1 cellular context compared by ENCODE assay signal in the genomic region with DNA sequence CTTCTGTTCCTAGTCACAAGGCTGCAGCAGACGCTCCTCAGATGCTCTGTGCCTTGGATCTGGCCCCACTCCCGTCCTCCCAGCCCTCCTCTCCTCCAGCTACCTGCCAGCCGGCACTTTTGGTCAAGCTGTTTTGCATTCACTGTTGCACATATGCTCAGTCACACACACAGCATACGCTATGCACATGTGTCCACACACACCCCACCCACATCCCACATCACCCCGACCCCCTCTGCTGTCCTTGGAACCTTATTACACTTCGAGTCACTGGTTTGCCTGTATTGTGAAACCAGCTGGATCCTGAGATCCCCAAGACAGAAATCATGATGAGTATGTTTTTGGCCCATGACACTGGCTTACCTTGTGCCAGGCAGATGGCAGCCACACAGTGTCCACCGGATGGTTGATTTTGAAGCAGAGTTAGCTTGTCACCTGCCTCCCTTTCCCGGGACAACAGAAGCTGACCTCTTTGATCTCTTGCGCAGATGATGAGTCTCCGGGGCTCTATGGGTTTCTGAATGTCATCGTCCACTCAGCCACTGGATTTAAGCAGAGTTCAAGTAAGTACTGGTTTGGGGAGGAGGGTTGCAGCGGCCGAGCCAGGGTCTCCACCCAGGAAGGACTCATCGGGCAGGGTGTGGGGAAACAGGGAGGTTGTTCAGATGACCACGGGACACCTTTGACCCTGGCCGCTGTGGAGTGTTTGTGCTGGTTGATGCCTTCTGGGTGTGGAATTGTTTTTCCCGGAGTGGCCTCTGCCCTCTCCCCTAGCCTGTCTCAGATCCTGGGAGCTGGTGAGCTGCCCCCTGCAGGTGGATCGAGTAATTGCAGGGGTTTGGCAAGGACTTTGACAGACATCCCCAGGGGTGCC.
TF ChIP-seq lines count a peak whose summit lies in the region.

No MANE protein-coding gene starts in this region.

TF ChIP-seq in HepG2, 621 proteins besides CTCF, POLR2A, EP300 and RAD21 (continued from another document and continues in another):
- TF ChIP-seq, protein P1, sequence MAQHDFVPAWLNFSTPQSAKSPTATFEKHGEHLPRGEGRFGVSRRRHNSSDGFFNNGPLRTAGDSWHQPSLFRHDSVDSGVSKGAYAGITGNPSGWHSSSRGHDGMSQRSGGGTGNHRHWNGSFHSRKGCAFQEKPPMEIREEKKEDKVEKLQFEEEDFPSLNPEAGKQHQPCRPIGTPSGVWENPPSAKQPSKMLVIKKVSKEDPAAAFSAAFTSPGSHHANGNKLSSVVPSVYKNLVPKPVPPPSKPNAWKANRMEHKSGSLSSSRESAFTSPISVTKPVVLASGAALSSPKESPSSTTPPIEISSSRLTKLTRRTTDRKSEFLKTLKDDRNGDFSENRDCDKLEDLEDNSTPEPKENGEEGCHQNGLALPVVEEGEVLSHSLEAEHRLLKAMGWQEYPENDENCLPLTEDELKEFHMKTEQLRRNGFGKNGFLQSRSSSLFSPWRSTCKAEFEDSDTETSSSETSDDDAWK (CRISPR knock-in tag; IDR thresholded peaks at IDR 0.05) = no peak
- TF ChIP-seq HNRNPH1 (optimal IDR thresholded peaks at IDR 0.05; ENCODE audit: low read depth, low read length) = no peak
- TF ChIP-seq ZNF432 (CRISPR knock-in tag; IDR thresholded peaks at IDR 0.05; ENCODE audit: borderline replicate concordance) = no peak
- no peak for TF ChIP-seq ZEB1 (IDR thresholded peaks at IDR 0.05; ENCODE audit: insufficient replicate concordance, low read depth)
- no peak for TF ChIP-seq ZNF644 (CRISPR knock-in tag; IDR thresholded peaks at IDR 0.05; ENCODE audit: low read depth)
- no peak; the same call in 1 of the 2 replicates for TF ChIP-seq ZNF788 (CRISPR knock-in tag; IDR thresholded peaks at IDR 0.05; ENCODE audit: borderline replicate concordance)
- TF ChIP-seq MYNN (CRISPR knock-in tag; IDR thresholded peaks at IDR 0.05; ENCODE audit: low read depth) = no peak
- no peak for TF ChIP-seq SNRNP70 (IDR thresholded peaks at IDR 0.05; ENCODE audit: low read depth, low read length)
- TF ChIP-seq ZBTB8A (CRISPR knock-in tag; IDR thresholded peaks at IDR 0.05; ENCODE audit: borderline replicate concordance, low read depth) = no peak
- no peak for TF ChIP-seq ZNF33A (CRISPR knock-in tag; IDR thresholded peaks at IDR 0.05; ENCODE audit: borderline replicate concordance)
- TF ChIP-seq, protein P2, sequence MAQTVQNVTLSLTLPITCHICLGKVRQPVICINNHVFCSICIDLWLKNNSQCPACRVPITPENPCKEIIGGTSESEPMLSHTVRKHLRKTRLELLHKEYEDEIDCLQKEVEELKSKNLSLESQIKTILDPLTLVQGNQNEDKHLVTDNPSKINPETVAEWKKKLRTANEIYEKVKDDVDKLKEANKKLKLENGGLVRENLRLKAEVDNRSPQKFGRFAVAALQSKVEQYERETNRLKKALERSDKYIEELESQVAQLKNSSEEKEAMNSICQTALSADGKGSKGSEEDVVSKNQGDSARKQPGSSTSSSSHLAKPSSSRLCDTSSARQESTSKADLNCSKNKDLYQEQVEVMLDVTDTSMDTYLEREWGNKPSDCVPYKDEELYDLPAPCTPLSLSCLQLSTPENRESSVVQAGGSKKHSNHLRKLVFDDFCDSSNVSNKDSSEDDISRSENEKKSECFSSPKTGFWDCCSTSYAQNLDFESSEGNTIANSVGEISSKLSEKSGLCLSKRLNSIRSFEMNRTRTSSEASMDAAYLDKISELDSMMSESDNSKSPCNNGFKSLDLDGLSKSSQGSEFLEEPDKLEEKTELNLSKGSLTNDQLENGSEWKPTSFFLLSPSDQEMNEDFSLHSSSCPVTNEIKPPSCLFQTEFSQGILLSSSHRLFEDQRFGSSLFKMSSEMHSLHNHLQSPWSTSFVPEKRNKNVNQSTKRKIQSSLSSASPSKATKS (CRISPR knock-in tag; IDR thresholded peaks at IDR 0.05) = no peak
- TF ChIP-seq ZBTB21 (CRISPR knock-in tag; IDR thresholded peaks at IDR 0.05) = no peak
- no peak for TF ChIP-seq HIVEP1 (CRISPR knock-in tag; IDR thresholded peaks at IDR 0.05)
- TF ChIP-seq, protein P3, sequence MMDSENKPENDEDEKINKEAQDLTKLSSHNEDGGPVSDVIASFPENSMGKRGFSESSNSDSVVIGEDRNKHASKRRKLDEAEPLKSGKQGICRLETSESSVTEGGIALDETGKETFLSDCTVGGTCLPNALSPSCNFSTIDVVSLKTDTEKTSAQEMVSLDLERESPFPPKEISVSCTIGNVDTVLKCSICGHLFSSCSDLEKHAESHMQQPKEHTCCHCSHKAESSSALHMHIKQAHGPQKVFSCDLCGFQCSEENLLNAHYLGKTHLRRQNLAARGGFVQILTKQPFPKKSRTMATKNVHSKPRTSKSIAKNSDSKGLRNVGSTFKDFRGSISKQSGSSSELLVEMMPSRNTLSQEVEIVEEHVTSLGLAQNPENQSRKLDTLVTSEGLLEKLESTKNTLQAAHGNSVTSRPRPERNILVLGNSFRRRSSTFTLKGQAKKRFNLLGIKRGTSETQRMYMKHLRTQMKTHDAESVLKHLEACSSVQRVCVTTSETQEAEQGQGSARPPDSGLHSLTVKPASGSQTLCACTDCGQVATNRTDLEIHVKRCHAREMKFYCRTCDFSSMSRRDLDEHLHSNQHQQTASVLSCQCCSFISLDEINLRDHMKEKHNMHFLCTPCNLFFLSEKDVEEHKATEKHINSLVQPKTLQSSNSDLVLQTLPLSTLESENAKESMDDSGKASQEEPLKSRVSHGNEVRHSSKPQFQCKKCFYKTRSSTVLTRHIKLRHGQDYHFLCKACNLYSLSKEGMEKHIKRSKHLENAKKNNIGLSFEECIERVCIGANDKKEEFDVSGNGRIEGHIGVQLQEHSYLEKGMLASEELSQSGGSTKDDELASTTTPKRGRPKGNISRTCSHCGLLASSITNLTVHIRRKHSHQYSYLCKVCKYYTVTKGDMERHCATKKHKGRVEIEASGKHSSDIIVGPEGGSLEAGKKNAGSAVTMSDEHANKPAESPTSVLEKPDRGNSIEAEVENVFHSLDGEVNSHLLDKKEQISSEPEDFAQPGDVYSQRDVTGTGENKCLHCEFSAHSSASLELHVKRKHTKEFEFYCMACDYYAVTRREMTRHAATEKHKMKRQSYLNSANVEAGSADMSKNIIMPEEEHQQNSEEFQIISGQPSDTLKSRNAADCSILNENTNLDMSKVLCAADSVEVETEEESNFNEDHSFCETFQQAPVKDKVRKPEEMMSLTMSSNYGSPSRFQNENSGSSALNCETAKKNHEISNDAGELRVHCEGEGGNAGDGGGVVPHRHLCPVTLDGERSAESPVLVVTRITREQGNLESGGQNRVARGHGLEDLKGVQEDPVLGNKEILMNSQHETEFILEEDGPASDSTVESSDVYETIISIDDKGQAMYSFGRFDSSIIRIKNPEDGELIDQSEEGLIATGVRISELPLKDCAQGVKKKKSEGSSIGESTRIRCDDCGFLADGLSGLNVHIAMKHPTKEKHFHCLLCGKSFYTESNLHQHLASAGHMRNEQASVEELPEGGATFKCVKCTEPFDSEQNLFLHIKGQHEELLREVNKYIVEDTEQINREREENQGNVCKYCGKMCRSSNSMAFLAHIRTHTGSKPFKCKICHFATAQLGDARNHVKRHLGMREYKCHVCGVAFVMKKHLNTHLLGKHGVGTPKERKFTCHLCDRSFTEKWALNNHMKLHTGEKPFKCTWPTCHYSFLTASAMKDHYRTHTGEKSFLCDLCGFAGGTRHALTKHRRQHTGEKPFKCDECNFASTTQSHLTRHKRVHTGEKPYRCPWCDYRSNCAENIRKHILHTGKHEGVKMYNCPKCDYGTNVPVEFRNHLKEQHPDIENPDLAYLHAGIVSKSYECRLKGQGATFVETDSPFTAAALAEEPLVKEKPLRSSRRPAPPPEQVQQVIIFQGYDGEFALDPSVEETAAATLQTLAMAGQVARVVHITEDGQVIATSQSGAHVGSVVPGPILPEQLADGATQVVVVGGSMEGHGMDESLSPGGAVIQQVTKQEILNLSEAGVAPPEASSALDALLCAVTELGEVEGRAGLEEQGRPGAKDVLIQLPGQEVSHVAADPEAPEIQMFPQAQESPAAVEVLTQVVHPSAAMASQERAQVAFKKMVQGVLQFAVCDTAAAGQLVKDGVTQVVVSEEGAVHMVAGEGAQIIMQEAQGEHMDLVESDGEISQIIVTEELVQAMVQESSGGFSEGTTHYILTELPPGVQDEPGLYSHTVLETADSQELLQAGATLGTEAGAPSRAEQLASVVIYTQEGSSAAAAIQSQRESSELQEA (CRISPR knock-in tag; IDR thresholded peaks at IDR 0.05; ENCODE audit: not compliant biosample characterization) = no peak
- TF ChIP-seq, protein P4, sequence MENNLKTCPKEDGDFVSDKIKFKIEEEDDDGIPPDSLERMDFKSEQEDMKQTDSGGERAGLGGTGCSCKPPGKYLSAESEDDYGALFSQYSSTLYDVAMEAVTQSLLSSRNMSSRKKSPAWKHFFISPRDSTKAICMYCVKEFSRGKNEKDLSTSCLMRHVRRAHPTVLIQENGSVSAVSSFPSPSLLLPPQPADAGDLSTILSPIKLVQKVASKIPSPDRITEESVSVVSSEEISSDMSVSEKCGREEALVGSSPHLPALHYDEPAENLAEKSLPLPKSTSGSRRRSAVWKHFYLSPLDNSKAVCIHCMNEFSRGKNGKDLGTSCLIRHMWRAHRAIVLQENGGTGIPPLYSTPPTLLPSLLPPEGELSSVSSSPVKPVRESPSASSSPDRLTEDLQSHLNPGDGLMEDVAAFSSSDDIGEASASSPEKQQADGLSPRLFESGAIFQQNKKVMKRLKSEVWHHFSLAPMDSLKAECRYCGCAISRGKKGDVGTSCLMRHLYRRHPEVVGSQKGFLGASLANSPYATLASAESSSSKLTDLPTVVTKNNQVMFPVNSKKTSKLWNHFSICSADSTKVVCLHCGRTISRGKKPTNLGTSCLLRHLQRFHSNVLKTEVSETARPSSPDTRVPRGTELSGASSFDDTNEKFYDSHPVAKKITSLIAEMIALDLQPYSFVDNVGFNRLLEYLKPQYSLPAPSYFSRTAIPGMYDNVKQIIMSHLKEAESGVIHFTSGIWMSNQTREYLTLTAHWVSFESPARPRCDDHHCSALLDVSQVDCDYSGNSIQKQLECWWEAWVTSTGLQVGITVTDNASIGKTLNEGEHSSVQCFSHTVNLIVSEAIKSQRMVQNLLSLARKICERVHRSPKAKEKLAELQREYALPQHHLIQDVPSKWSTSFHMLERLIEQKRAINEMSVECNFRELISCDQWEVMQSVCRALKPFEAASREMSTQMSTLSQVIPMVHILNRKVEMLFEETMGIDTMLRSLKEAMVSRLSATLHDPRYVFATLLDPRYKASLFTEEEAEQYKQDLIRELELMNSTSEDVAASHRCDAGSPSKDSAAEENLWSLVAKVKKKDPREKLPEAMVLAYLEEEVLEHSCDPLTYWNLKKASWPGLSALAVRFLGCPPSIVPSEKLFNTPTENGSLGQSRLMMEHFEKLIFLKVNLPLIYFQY (CRISPR knock-in tag; IDR thresholded peaks at IDR 0.05; ENCODE audit: borderline replicate concordance) = no peak
- no peak for TF ChIP-seq KAT2B (IDR thresholded peaks at IDR 0.05; ENCODE audit: borderline replicate concordance, low read depth, low read length)
- TF ChIP-seq ZFP36L1 (CRISPR knock-in tag; IDR thresholded peaks at IDR 0.05) = no peak
- no peak for TF ChIP-seq NCOA2 (CRISPR knock-in tag; IDR thresholded peaks at IDR 0.05)
- TF ChIP-seq, protein P5, sequence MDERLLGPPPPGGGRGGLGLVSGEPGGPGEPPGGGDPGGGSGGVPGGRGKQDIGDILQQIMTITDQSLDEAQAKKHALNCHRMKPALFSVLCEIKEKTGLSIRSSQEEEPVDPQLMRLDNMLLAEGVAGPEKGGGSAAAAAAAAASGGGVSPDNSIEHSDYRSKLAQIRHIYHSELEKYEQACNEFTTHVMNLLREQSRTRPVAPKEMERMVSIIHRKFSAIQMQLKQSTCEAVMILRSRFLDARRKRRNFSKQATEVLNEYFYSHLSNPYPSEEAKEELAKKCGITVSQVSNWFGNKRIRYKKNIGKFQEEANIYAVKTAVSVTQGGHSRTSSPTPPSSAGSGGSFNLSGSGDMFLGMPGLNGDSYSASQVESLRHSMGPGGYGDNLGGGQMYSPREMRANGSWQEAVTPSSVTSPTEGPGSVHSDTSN (CRISPR knock-in tag; IDR thresholded peaks at IDR 0.05) = no peak
- no peak for TF ChIP-seq RFX1 (IDR thresholded peaks at IDR 0.05)
- no peak for TF ChIP-seq ZNF121 (CRISPR knock-in tag; IDR thresholded peaks at IDR 0.05)
- no peak for TF ChIP-seq ZSCAN22 (CRISPR knock-in tag; IDR thresholded peaks at IDR 0.05)
- TF ChIP-seq, protein P6, sequence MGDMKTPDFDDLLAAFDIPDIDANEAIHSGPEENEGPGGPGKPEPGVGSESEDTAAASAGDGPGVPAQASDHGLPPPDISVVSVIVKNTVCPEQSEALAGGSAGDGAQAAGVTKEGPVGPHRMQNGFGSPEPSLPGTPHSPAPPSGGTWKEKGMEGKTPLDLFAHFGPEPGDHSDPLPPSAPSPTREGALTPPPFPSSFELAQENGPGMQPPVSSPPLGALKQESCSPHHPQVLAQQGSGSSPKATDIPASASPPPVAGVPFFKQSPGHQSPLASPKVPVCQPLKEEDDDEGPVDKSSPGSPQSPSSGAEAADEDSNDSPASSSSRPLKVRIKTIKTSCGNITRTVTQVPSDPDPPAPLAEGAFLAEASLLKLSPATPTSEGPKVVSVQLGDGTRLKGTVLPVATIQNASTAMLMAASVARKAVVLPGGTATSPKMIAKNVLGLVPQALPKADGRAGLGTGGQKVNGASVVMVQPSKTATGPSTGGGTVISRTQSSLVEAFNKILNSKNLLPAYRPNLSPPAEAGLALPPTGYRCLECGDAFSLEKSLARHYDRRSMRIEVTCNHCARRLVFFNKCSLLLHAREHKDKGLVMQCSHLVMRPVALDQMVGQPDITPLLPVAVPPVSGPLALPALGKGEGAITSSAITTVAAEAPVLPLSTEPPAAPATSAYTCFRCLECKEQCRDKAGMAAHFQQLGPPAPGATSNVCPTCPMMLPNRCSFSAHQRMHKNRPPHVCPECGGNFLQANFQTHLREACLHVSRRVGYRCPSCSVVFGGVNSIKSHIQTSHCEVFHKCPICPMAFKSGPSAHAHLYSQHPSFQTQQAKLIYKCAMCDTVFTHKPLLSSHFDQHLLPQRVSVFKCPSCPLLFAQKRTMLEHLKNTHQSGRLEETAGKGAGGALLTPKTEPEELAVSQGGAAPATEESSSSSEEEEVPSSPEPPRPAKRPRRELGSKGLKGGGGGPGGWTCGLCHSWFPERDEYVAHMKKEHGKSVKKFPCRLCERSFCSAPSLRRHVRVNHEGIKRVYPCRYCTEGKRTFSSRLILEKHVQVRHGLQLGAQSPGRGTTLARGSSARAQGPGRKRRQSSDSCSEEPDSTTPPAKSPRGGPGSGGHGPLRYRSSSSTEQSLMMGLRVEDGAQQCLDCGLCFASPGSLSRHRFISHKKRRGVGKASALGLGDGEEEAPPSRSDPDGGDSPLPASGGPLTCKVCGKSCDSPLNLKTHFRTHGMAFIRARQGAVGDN (CRISPR knock-in tag; IDR thresholded peaks at IDR 0.05) = peak; percentile 86
- TF ChIP-seq ZC3H4 (CRISPR knock-in tag; IDR thresholded peaks at IDR 0.05; ENCODE audit: borderline replicate concordance) = no peak
- TF ChIP-seq FOXO1 (CRISPR knock-in tag; IDR thresholded peaks at IDR 0.05) = peak; percentile 69
- TF ChIP-seq, protein P7, sequence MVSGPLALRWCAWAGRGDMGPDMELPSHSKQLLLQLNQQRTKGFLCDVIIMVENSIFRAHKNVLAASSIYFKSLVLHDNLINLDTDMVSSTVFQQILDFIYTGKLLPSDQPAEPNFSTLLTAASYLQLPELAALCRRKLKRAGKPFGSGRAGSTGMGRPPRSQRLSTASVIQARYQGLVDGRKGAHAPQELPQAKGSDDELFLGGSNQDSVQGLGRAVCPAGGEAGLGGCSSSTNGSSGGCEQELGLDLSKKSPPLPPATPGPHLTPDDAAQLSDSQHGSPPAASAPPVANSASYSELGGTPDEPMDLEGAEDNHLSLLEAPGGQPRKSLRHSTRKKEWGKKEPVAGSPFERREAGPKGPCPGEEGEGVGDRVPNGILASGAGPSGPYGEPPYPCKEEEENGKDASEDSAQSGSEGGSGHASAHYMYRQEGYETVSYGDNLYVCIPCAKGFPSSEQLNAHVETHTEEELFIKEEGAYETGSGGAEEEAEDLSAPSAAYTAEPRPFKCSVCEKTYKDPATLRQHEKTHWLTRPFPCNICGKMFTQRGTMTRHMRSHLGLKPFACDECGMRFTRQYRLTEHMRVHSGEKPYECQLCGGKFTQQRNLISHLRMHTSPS (CRISPR knock-in tag; IDR thresholded peaks at IDR 0.05; ENCODE audit: low read depth) = peak; percentile 18; the same call in 1 of the 2 replicates
- TF ChIP-seq HOXA5 (CRISPR knock-in tag; IDR thresholded peaks at IDR 0.05) = no peak
- no peak for TF ChIP-seq SMARCC2 (IDR thresholded peaks at IDR 0.05)
